Comparison of ENCODE assay signal across 8 cellular contexts in the genomic region with DNA sequence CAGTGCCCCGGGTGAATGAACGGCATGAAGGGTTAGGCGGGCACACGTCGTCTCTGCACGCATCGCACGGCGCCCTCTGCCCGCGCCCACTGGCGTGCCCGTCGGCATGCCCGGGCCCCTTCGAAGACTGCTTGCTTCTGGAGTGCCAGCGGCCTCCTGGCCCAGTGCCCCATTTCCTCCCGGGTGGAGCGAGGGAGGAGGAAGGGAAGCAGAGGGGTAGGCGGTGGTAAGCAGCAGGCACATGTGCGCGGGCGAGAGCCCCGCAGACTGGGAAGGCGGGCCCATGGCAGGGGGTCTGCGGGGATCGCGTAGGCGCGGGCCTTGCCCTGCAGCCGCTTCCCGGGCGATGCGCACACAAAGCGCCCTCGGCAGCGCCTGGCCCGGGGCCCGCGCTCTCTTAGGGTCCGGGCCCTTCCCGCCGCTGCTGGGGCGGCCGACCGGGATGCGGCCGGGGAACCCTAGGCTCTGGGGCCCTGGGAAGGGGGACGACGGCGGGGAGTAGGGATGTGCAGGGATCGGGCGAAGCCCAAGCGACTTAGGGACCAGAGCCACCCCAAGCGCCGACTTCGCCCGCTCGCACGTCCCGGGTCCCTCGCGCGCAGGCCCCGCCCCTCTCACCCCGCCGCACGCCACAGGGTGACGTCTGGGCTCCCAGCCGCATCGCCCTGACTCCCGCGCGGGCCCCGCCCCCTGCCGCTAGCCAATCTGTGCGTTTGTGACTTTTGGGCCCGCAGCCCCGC. TPM values are rescaled to one million over a fixed set of nuclear protein-coding genes. Genes with fewer than 3 reads are reported as not detected.
DNase-seq lines count a peak whose midpoint lies in the region; ATAC-seq, FAIRE-seq and TF ChIP-seq lines count a peak whose summit lies in the region.

No MANE protein-coding gene starts in this region.

- POLR2A ChIA-PET in AG04450 (lab: Yijun Ruan, JAX): interaction anchor here (0.6 to 1.5 kb wide), 2 partner anchors 8 to 67 kb away, joined by 4 to 16 read pairs; no protein-coding TSS in a partner anchor

- peaks cover 14% of the 10 kb centered on the region for H3K36me3 Mint-ChIP-seq in T-helper 2 cell treated with Interferon-gamma antibody and Interleukin-4, amounts not matched to agents 5 μg/mL and 100 μg/mL, for 36 hours (ENCODE audit: low read depth)

- H3K27me3 ChIP-seq in AG04450 (ENCODE audit: control insufficient read depth, insufficient read depth, low read length) (no peaks in the 10 kb centered on the region), transverse colon (no peaks in the 10 kb centered on the region)

- CTCF ChIA-PET in AG04450 (lab: Charles Lee): no interaction called here

- FAIRE-seq in GM18507 (lab: Jason Lieb, UNC): peak; percentile 68

- H3K27ac Mint-ChIP-seq in T-helper 2 cell treated with Interferon-gamma antibody and Interleukin-4, amounts not matched to agents 5 μg/mL and 100 μg/mL, for 36 hours: peak overlapping the region; percentile 90

- ATAC-seq in HG03354 (IDR thresholded peaks at IDR 0.05; ENCODE audit: poor library complexity, severe bottlenecking, unreplicated experiment): peak; percentile 11

- H3K27me3 Mint-ChIP-seq in T-helper 2 cell treated with Interferon-gamma antibody and Interleukin-4, amounts not matched to agents 5 μg/mL and 100 μg/mL, for 36 hours (ENCODE audit: low read depth): no peaks in the 10 kb centered on the region

- H3K4me3 Mint-ChIP-seq in T-helper 2 cell treated with Interferon-gamma antibody and Interleukin-4, amounts not matched to agents 5 μg/mL and 100 μg/mL, for 36 hours: peak overlapping the region; percentile 59

- no peaks in the 10 kb centered on the region for H3K9me3 ChIP-seq in AG04450 (ENCODE audit: control insufficient read depth, insufficient read depth, low read length)
- no peaks in the 10 kb centered on the region for H3K9me3 ChIP-seq in transverse colon

- no peak for TF ChIP-seq EP300 in transverse colon (IDR thresholded peaks at IDR 0.05; ENCODE audit: low read depth)

- no peaks in the 10 kb centered on the region for H3K36me3 ChIP-seq in transverse colon

- no peaks in the 10 kb centered on the region for H3K9me3 Mint-ChIP-seq in T-helper 2 cell treated with Interferon-gamma antibody and Interleukin-4, amounts not matched to agents 5 μg/mL and 100 μg/mL, for 36 hours

- TF ChIP-seq CTCF in AG04450 (IDR thresholded peaks at IDR 0.05; ENCODE audit: low read depth, low read length) (no peak), transverse colon (IDR thresholded peaks at IDR 0.05) (no peak)

- peaks cover 13% of the 10 kb centered on the region for H3K4me1 Mint-ChIP-seq in T-helper 2 cell treated with Interferon-gamma antibody and Interleukin-4, amounts not matched to agents 5 μg/mL and 100 μg/mL, for 36 hours (ENCODE audit: low read depth)

- peak overlapping the region; percentile 68 for H3K27ac ChIP-seq in AG04450 (ENCODE audit: low read depth, low read length)
- peak overlapping the region; percentile 95 to 99 (median 97) for H3K27ac ChIP-seq in transverse colon

- peak; percentile 77 for TF ChIP-seq POLR2A in transverse colon (IDR thresholded peaks at IDR 0.05)

- H3K4me1 ChIP-seq in transverse colon: peaks cover 0 to 27% (median 13%) of the 10 kb centered on the region in 4 donors

- H3K4me3 ChIP-seq in AG04450 (ENCODE audit: low read depth, low read length): peak overlapping the region; percentile 54
- H3K4me3 ChIP-seq in transverse colon: peak overlapping the region; percentile 37 to 55 (median 44)

- DNase-seq in AG04450 (ENCODE audit: low read depth, low spot score) (no peak), GM18507 (ENCODE audit: extremely low spot score, insufficient read length, low read depth) (peak; percentile 47), middle frontal gyrus (ENCODE audit: extremely low spot score, low spot score) (peak; percentile 79), transverse colon (peak; percentile 61), SKM-1 treated with dmso at 0.1 percent for 144 hours (lab: John Stamatoyannopoulos, UW; ENCODE audit: unreplicated experiment) (no peak)
- DNase-seq in T-helper 2 cell treated with Interferon-gamma antibody and Interleukin-4, amounts not matched to agents 5 μg/mL and 100 μg/mL, for 36 hours (ENCODE audit: low spot score): no peak
- DNase-seq in effector CD8-positive, alpha-beta T cell (lab: John Stamatoyannopoulos, UW): peak; percentile 38

- in situ Hi-C loops in transverse colon (cut with MboI; ENCODE audit: low pct_ligation_motif_present in 1 of 4, low pct_unique_long_range_greater_than_20kb in 1 of 4, low sequenced_read_pairs in 3 of 4): no loop called here

- intact Hi-C loops in transverse colon (cut with DNase I; ENCODE audit: low total_unique reads): no loop called here

- WGBS in transverse colon (ENCODE audit: low coverage in 1 of 2), 2 donors: 61% methylated on average over 65 of the region's 79 CpGs; no CpG with 5 or more reads in 1 of the 2 donors

RNA-seq across cellular contexts. Expression of a gene that starts 0.9 kb away (rescaled TPM):
- polyA plus RNA-seq in AG04450 (2011; rRNA removed): 30.2 and 30.8 TPM in 2 replicates
- 32.1 and 34.1 TPM in 2 replicates for polyA minus RNA-seq in AG04450 (2011; rRNA and poly(A)+ RNA removed)
- 10 to 100 TPM; 27.3 to 89.8 (median 55.5) TPM for total RNA-seq in transverse colon

RNA-seq across cellular contexts. Expression of a gene that starts 3.8 kb away (rescaled TPM):
- polyA plus RNA-seq in AG04450 (2011; rRNA removed): 605 and 863 TPM in 2 replicates
- polyA minus RNA-seq in AG04450 (2011; rRNA and poly(A)+ RNA removed): 2,648 and 3,897 TPM in 2 replicates
- total RNA-seq in transverse colon: 1,000 to 10,000 TPM in 2 of 4 donors, 100 to 1,000 TPM in 2; 632 to 3,163 (median 1,262) TPM

RNA-seq across cellular contexts. Expression of a gene that starts 19.9 kb away (rescaled TPM):
- polyA plus RNA-seq in AG04450 (2011; rRNA removed): 3,912 and 4,828 TPM in 2 replicates
- 1,196 and 1,530 TPM in 2 replicates for polyA minus RNA-seq in AG04450 (2011; rRNA and poly(A)+ RNA removed)
- total RNA-seq in transverse colon: 1,000 to 10,000 TPM; 1,352 to 4,861 (median 3,415) TPM

RNA-seq across cellular contexts. Expression of a gene that starts 30.8 kb away (rescaled TPM):
- polyA plus RNA-seq in AG04450 (2011; rRNA removed): 25.7 and 36.6 TPM in 2 replicates
- 17.5 and 27.0 TPM in 2 replicates for polyA minus RNA-seq in AG04450 (2011; rRNA and poly(A)+ RNA removed)
- total RNA-seq in transverse colon: 100 to 1,000 TPM in 1 of 4 donors, 10 to 100 TPM in 3; 15.9 to 156 (median 36.9) TPM

RNA-seq across cellular contexts. Expression of a gene that starts 33.1 kb away (rescaled TPM):
- 13.0 and 15.3 TPM in 2 replicates for polyA plus RNA-seq in AG04450 (2011; rRNA removed)
- 11.5 and 14.0 TPM in 2 replicates for polyA minus RNA-seq in AG04450 (2011; rRNA and poly(A)+ RNA removed)
- total RNA-seq in transverse colon: 100 to 1,000 TPM in 2 of 4 donors, 10 to 100 TPM in 2; 46.7 to 495 (median 101) TPM

Comparison
In these comparisons a context has a peak if more than half of its experiments do, and no peak if none do; other contexts are left out.
1. DNase-seq: peak in GM18507 (single experiment), effector CD8-positive, alpha-beta T cell (single experiment), middle frontal gyrus (single experiment) and transverse colon (single experiment); none in AG04450 (single experiment), T-helper 2 cell treated with Interferon-gamma antibody and Interleukin-4, amounts not matched to agents 5 μg/mL and 100 μg/mL, for 36 hours (single experiment) and SKM-1 treated with dmso at 0.1 percent for 144 hours (single experiment).